Comparison of ENCODE assay signal across 10 cellular contexts in genomic region chr11:122888162-122888561, GRCh38. TPM values are rescaled to one million over a fixed set of nuclear protein-coding genes. Genes with fewer than 3 reads are reported as not detected.
"Had no signal": no experiment of that assay in that cellular context is flagged by ENCODE, and none has a peak within 500 bp of the region (broad histone marks: within the 10 kb centered on the region; RNA-seq: fewer than 3 reads in every experiment).

No MANE protein-coding gene starts in this region.

- H3K4me3 ChIP-seq: GM23338 had no signal

- H3K9ac ChIP-seq: KMS-11 had no signal

- ATAC-seq: GM23338 had no signal

- FAIRE-seq: H1, H54, HTR-8/SVneo had no signal

- H3K4me2 ChIP-seq: GM23338, KMS-11 had no signal

- H3K27ac ChIP-seq: KMS-11 had no signal

- H2AFZ ChIP-seq: GM23338 had no signal

- DNase-seq: H9, HCEC 1CT, HFFc6, KBM-7 had no signal

RNA-seq across cellular contexts. Expression of gene CRTAM, which starts 49.9 kb away (rescaled TPM):
- total RNA-seq: GM23338, H1, H9, HFFc6, HT-29 had no signal
- polyA plus RNA-seq: GM23338, H1 had no signal
